Comparison of ENCODE assay signal across 1 cellular context in the genomic region with DNA sequence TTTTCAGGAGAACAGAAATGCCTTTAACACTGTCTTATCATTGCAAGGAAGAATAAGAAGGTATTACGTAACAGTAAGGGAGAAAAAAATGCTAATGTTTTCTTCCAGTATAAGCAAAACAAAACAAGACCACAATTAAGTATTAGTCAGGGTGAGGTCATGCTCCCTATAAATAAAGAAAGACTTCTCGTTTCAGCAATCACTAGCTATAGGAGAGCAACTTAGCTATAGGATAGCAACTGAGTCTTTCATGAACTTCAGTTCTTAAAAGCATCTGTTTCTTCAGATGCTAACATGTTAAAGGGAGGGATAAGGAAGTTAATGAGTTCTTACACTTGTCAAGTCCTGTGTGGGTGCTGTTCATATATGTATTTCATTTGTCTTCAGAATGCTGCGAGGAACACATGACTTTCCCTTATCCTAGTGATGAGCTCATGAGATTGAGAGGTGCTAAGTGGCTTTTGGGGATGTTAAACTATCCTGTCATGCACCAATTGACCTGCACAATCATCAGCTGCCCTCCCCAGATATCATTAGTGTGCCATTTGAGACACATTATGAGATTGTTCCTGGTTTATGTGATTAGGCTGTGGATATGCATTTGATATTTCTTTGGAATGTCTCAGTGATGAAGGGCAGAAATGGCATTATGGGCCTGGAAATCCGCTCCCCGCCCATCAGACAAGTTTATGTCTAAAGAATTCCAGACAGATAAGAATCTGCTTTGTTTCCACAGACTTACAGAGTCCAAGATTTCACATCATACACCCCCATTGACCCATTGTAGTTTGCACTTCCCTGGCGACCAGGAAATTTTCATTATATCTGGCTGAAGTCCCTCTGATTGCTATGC.
TF ChIP-seq lines count a peak whose summit lies in the region.

No MANE protein-coding gene starts in this region.

TF ChIP-seq in H1, 55 proteins besides CTCF, POLR2A, EP300 and RAD21:
- TF ChIP-seq CEBPB (IDR thresholded peaks at IDR 0.05; ENCODE audit: low read depth, low read length) (peak; percentile 50; the same call in 1 of the 2 replicates), KDM1A (IDR thresholded peaks at IDR 0.05; ENCODE audit: borderline replicate concordance, low read length) (no peak)
